14 cellular contexts compared by ENCODE assay signal in the genomic region with DNA sequence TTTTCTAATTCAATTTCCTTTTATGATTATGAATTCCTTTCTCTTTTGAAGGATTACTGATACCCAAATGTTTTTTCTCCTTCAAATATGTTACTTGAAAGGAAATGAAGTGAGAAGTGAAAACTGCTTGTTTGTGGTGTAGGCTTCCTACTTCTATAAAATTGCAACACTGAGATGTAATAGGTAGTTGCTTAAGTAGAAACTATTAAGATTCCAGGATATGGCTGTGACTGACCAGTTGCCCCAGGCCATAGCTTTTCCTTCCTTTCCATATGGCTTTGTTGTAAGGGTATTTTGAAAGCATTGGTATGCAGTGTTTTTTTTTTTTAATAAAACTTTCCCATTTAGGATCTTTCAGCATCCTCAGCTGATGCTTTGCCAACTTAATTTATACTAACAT. TPM values are rescaled to one million over a fixed set of nuclear protein-coding genes. Genes with fewer than 3 reads are reported as not detected.
DNase-seq lines count a peak whose midpoint lies in the region; ATAC-seq, FAIRE-seq and TF ChIP-seq lines count a peak whose summit lies in the region.
"Had no signal": no experiment of that assay in that cellular context is flagged by ENCODE, and none has a peak within 500 bp of the region (broad histone marks: within the 10 kb centered on the region; RNA-seq: fewer than 3 reads in every experiment).

No MANE protein-coding gene starts in this region.

- H3K36me3 ChIP-seq in MG63: peaks cover 20% of the 10 kb centered on the region
- peaks cover 4% of the 10 kb centered on the region for H3K36me3 ChIP-seq in osteoblast (ENCODE audit: insufficient read depth, low read length)
- H3K36me3 ChIP-seq: gastrocnemius medialis, uterus had no signal

- H3K4me3 ChIP-seq in MG63: no peak overlapping the region
- no peak overlapping the region for H3K4me3 ChIP-seq in cardiac fibroblast (replicated peaks in 1 of 2; ENCODE audit: low read depth in 2 of 2, low read length in 2 of 2)
- H3K4me3 ChIP-seq in osteoblast (ENCODE audit: insufficient read depth, low read length): no peak overlapping the region
- H3K4me3 ChIP-seq: gastrocnemius medialis, uterus had no signal

- no peak for TF ChIP-seq CTCF in cardiac fibroblast (IDR thresholded peaks at IDR 0.05; ENCODE audit: low read depth, low read length)
- no peak for TF ChIP-seq CTCF in osteoblast (IDR thresholded peaks at IDR 0.05; ENCODE audit: extremely low read depth, low read depth, low read length)

- H3K27me3 ChIP-seq in MG63 (no peaks in the 10 kb centered on the region), osteoblast (ENCODE audit: insufficient read depth, low read length) (no peaks in the 10 kb centered on the region)
- H3K27me3 ChIP-seq: gastrocnemius medialis, uterus had no signal

- no peaks in the 10 kb centered on the region for H4K20me1 ChIP-seq in osteoblast (ENCODE audit: insufficient read depth, low read length)

- H3K9me3 ChIP-seq in MG63 (no peaks in the 10 kb centered on the region), osteoblast (ENCODE audit: low read depth, low read length) (no peaks in the 10 kb centered on the region)
- H3K9me3 ChIP-seq: gastrocnemius medialis, uterus had no signal

- peak overlapping the region; percentile 1 for H3K27ac ChIP-seq in osteoblast (ENCODE audit: low read depth, low read length)
- H3K27ac ChIP-seq: gastrocnemius medialis, uterus had no signal

- ATAC-seq in HG03520 (IDR thresholded peaks at IDR 0.05; ENCODE audit: unreplicated experiment) (no peak), HG03457 (IDR thresholded peaks at IDR 0.05; ENCODE audit: unreplicated experiment) (no peak)
- ATAC-seq: gastrocnemius medialis, natural killer cell had no signal

- H3K4me1 ChIP-seq in osteoblast (ENCODE audit: insufficient read depth, low read length): peaks cover 27% of the 10 kb centered on the region

- TF ChIP-seq POLR2A in GM12892 (IDR thresholded peaks at IDR 0.05; ENCODE audit: low read depth, low read length): no peak

- H2AFZ ChIP-seq in osteoblast (ENCODE audit: low read length): no peak overlapping the region

- H3K79me2 ChIP-seq in osteoblast (ENCODE audit: insufficient read depth, low read length): peaks cover 55% of the 10 kb centered on the region

- no peak overlapping the region for H3K4me2 ChIP-seq in osteoblast (ENCODE audit: insufficient read depth, low read length)

- DNase-seq in GM12892 (ENCODE audit: insufficient read length) (no peak), MG63 (peak; percentile 33), cardiac fibroblast (ENCODE audit: low read depth in 2 of 2) (peak; percentile 61 to 74), osteoblast (ENCODE audit: insufficient read length, low spot score, missing footprints) (no peak), retina (no peak), T1000 (lab: John Stamatoyannopoulos, UW) (no peak)
- DNase-seq: activated B cell treated with CpG ODN at 0.5 μM for 24 hours; activated naive CD4-positive, alpha-beta T cell treated with anti-CD3 and anti-CD28 coated beads, Interleukin-2, amount 10 ng/mL, durations not matched to agents 7 days and 5 days; gastrocnemius medialis; natural killer cell; NCI-H510A treated with DMSO at 0.1 percent for 48 hours; uterus had no signal

- FAIRE-seq in GM12892 (lab: Jason Lieb, UNC): peak; percentile 50

RNA-seq across cellular contexts. Expression of a gene that starts 28.5 kb away (rescaled TPM):
- polyA plus RNA-seq in GM12892 (2012; ENCODE audit: missing spikeins): 15.9 TPM
- total RNA-seq in MG63 (2014; rRNA removed; shearing (Covaris generic); ENCODE audit: low replicate concordance): 33.7 and 44.1 TPM in 2 replicates
- total RNA-seq in osteoblast: 94.0 and 116 TPM in 2 replicates

Comparison
In these comparisons a context has a peak if more than half of its experiments do, and no peak if none do; other contexts are left out.
1. DNase-seq: peak in MG63 (single experiment) and cardiac fibroblast (2 of 2); none in GM12892 (single experiment), osteoblast (single experiment), retina (single experiment) and T1000 (single experiment).